ENCODE assay signal across 1 cellular context in genomic region chr3:53242155-53242554, GRCh38.
TF ChIP-seq lines count a peak whose summit lies in the region.

No MANE protein-coding gene starts in this region.

TF ChIP-seq in SK-N-SH, 30 proteins besides CTCF, POLR2A, EP300 and RAD21 (continued from another document):
- TF ChIP-seq IRF3 (IDR thresholded peaks at IDR 0.05; ENCODE audit: low read depth, low read length) (no peak), TAF1 (IDR thresholded peaks at IDR 0.05; ENCODE audit: borderline replicate concordance, low read depth, low read length) (no peak), FOXM1 (IDR thresholded peaks at IDR 0.05; ENCODE audit: low read depth) (no peak), SIN3A (IDR thresholded peaks at IDR 0.05; ENCODE audit: borderline replicate concordance, low read depth, low read length) (no peak), GATA2 (CRISPR knock-in tag; IDR thresholded peaks at IDR 0.05) (no peak), MXI1 (IDR thresholded peaks at IDR 0.05; ENCODE audit: low read depth, low read length) (no peak), REST (IDR thresholded peaks at IDR 0.05; ENCODE audit: low read depth, low read length) (no peak), RFX5 (IDR thresholded peaks at IDR 0.05; ENCODE audit: low read length) (no peak)
